ENCODE assay signal across 2 cellular contexts in the genomic region with DNA sequence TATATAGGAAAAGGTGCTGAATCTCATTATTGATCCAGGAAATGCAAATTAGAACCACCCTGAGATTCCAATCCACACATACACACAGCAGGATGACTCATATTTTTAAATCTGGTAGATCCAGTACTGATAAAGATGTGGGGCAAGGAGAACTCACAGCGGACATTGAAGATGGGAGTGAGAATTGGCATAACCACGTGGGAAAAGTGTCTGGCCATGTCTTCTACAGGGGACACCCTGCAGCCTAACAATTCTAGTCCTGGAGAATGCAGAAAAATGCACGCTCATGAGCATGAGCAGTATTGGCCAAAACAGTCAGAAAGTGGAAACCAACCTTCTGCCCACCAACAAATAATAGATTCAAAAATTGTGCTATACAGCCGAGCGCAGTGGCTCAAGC.
TF ChIP-seq lines count a peak whose summit lies in the region.

No MANE protein-coding gene starts in this region.

TF ChIP-seq in IMR-90, 13 proteins besides CTCF, POLR2A, EP300 and RAD21:
- TF ChIP-seq, protein P1, sequence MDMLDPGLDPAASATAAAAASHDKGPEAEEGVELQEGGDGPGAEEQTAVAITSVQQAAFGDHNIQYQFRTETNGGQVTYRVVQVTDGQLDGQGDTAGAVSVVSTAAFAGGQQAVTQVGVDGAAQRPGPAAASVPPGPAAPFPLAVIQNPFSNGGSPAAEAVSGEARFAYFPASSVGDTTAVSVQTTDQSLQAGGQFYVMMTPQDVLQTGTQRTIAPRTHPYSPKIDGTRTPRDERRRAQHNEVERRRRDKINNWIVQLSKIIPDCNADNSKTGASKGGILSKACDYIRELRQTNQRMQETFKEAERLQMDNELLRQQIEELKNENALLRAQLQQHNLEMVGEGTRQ (IDR thresholded peaks at IDR 0.05; ENCODE audit: low read depth, low read length), result no peak
- no peak for TF ChIP-seq CHD1 (IDR thresholded peaks at IDR 0.05; ENCODE audit: low read depth, low read length)
- no peak for TF ChIP-seq MXI1 (IDR thresholded peaks at IDR 0.05; ENCODE audit: borderline replicate concordance, low read depth, low read length)
- TF ChIP-seq FOS (IDR thresholded peaks at IDR 0.05; ENCODE audit: low read depth, low read length), result peak; percentile 38
- TF ChIP-seq MAZ (IDR thresholded peaks at IDR 0.05; ENCODE audit: borderline replicate concordance, low read depth, low read length), result no peak
TF ChIP-seq in IMR-90: peak in this region for 1.

TF ChIP-seq in K562, 482 proteins besides CTCF, POLR2A, EP300 and RAD21:
- TF ChIP-seq NFIX (CRISPR knock-in tag; IDR thresholded peaks at IDR 0.05; ENCODE audit: low read depth) (no peak), JUNB (CRISPR knock-in tag; conservative IDR thresholded peaks at IDR 0.05) (no peak), KLF6 (CRISPR knock-in tag; IDR thresholded peaks at IDR 0.05; ENCODE audit: borderline replicate concordance) (no peak), POU5F1 (IDR thresholded peaks at IDR 0.05; ENCODE audit: borderline replicate concordance, low read depth, low read length, partially characterized antibody) (no peak), CBFA2T2 (conservative IDR thresholded peaks at IDR 0.05) (no peak), RCOR1 (IDR thresholded peaks at IDR 0.05; ENCODE audit: borderline replicate concordance in 1 of 2, low read depth in 2 of 2, low read length in 2 of 2) (peak in 1 of 2 experiments; percentile 34; a peak in 1 of 4 replicates), ILF3 (IDR thresholded peaks at IDR 0.05; ENCODE audit: borderline replicate concordance) (no peak), PTBP1 (IDR thresholded peaks at IDR 0.05; ENCODE audit: low read depth, low read length) (no peak), PHTF2 (CRISPR knock-in tag; IDR thresholded peaks at IDR 0.05) (no peak), KLF16 (IDR thresholded peaks at IDR 0.05) (no peak), PURB (CRISPR knock-in tag; IDR thresholded peaks at IDR 0.05; ENCODE audit: low read depth) (no peak), MYNN (IDR thresholded peaks at IDR 0.05) (no peak), MYNN (CRISPR knock-in tag; IDR thresholded peaks at IDR 0.05) (no peak), NFIC (IDR thresholded peaks at IDR 0.05) (no peak), NRF1 (conservative IDR thresholded peaks at IDR 0.05 in 1 of 2, IDR thresholded peaks at IDR 0.05 in 1 of 2) (no peak), TCF3 (CRISPR knock-in tag; IDR thresholded peaks at IDR 0.05) (no peak), FOXJ2 (tag; IDR thresholded peaks at IDR 0.05) (no peak), RBM34 (IDR thresholded peaks at IDR 0.05; ENCODE audit: borderline replicate concordance, insufficient read depth, low read length) (no peak), MED1 (CRISPR knock-in tag; IDR thresholded peaks at IDR 0.05; ENCODE audit: borderline replicate concordance) (no peak), DDX20 (tag; IDR thresholded peaks at IDR 0.05; ENCODE audit: low read depth) (no peak), ZNF79 (CRISPR knock-in tag; IDR thresholded peaks at IDR 0.05; ENCODE audit: low read depth) (no peak), ARNT (IDR thresholded peaks at IDR 0.05) (no peak), NFRKB (IDR thresholded peaks at IDR 0.05; ENCODE audit: low read depth) (no peak), ZNF830 (CRISPR knock-in tag; IDR thresholded peaks at IDR 0.05) (no peak), JUN (IDR thresholded peaks at IDR 0.05; ENCODE audit: borderline replicate concordance, low read depth, low read length) (peak; percentile 22; the same call in 1 of the 2 replicates), JUN (CRISPR knock-in tag; IDR thresholded peaks at IDR 0.05; ENCODE audit: borderline replicate concordance) (no peak), FOSL1 (tag; conservative IDR thresholded peaks at IDR 0.05) (peak; percentile 80), ARID1B (IDR thresholded peaks at IDR 0.05) (0 out of 2 replicates have a peak, but pooled peaks have one; percentile 14), GABPB2 (CRISPR knock-in tag; conservative IDR thresholded peaks at IDR 0.05) (no peak), TBP (optimal IDR thresholded peaks at IDR 0.05; ENCODE audit: low read depth, low read length) (peak; percentile 72), TSC22D4 (tag; IDR thresholded peaks at IDR 0.05) (no peak), ESRRB (CRISPR knock-in tag; IDR thresholded peaks at IDR 0.05; ENCODE audit: borderline replicate concordance) (no peak), JUND (IDR thresholded peaks at IDR 0.05; ENCODE audit: borderline replicate concordance, low read depth, low read length) (peak; percentile 83), JUND (tag; IDR thresholded peaks at IDR 0.05; ENCODE audit: borderline replicate concordance, low read depth, low read length) (peak; percentile 57; the same call in 1 of the 3 replicates)
- TF ChIP-seq, protein P2, sequence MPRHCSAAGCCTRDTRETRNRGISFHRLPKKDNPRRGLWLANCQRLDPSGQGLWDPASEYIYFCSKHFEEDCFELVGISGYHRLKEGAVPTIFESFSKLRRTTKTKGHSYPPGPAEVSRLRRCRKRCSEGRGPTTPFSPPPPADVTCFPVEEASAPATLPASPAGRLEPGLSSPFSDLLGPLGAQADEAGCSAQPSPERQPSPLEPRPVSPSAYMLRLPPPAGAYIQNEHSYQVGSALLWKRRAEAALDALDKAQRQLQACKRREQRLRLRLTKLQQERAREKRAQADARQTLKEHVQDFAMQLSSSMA (CRISPR knock-in tag; IDR thresholded peaks at IDR 0.05), result no peak
- TF ChIP-seq, protein P3, sequence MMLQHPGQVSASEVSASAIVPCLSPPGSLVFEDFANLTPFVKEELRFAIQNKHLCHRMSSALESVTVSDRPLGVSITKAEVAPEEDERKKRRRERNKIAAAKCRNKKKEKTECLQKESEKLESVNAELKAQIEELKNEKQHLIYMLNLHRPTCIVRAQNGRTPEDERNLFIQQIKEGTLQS (IDR thresholded peaks at IDR 0.05), result peak; percentile 75; the same call in 1 of the 2 replicates
- TF ChIP-seq, protein P3 (CRISPR knock-in tag; conservative IDR thresholded peaks at IDR 0.05), result no peak
- TF ChIP-seq, protein P4, sequence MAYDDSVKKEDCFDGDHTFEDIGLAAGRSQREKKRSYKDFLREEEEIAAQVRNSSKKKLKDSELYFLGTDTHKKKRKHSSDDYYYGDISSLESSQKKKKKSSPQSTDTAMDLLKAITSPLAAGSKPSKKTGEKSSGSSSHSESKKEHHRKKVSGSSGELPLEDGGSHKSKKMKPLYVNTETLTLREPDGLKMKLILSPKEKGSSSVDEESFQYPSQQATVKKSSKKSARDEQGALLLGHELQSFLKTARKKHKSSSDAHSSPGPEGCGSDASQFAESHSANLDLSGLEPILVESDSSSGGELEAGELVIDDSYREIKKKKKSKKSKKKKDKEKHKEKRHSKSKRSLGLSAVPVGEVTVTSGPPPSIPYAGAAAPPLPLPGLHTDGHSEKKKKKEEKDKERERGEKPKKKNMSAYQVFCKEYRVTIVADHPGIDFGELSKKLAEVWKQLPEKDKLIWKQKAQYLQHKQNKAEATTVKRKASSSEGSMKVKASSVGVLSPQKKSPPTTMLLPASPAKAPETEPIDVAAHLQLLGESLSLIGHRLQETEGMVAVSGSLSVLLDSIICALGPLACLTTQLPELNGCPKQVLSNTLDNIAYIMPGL (CRISPR knock-in tag; IDR thresholded peaks at IDR 0.05), result no peak
- TF ChIP-seq, protein P5, sequence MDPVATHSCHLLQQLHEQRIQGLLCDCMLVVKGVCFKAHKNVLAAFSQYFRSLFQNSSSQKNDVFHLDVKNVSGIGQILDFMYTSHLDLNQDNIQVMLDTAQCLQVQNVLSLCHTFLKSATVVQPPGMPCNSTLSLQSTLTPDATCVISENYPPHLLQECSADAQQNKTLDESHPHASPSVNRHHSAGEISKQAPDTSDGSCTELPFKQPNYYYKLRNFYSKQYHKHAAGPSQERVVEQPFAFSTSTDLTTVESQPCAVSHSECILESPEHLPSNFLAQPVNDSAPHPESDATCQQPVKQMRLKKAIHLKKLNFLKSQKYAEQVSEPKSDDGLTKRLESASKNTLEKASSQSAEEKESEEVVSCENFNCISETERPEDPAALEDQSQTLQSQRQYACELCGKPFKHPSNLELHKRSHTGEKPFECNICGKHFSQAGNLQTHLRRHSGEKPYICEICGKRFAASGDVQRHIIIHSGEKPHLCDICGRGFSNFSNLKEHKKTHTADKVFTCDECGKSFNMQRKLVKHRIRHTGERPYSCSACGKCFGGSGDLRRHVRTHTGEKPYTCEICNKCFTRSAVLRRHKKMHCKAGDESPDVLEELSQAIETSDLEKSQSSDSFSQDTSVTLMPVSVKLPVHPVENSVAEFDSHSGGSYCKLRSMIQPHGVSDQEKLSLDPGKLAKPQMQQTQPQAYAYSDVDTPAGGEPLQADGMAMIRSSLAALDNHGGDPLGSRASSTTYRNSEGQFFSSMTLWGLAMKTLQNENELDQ (CRISPR knock-in tag; IDR thresholded peaks at IDR 0.05; ENCODE audit: borderline replicate concordance), result no peak
- TF ChIP-seq, protein P6, sequence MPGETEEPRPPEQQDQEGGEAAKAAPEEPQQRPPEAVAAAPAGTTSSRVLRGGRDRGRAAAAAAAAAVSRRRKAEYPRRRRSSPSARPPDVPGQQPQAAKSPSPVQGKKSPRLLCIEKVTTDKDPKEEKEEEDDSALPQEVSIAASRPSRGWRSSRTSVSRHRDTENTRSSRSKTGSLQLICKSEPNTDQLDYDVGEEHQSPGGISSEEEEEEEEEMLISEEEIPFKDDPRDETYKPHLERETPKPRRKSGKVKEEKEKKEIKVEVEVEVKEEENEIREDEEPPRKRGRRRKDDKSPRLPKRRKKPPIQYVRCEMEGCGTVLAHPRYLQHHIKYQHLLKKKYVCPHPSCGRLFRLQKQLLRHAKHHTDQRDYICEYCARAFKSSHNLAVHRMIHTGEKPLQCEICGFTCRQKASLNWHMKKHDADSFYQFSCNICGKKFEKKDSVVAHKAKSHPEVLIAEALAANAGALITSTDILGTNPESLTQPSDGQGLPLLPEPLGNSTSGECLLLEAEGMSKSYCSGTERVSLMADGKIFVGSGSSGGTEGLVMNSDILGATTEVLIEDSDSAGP (CRISPR knock-in tag; IDR thresholded peaks at IDR 0.05), result no peak
- TF ChIP-seq, protein P7, sequence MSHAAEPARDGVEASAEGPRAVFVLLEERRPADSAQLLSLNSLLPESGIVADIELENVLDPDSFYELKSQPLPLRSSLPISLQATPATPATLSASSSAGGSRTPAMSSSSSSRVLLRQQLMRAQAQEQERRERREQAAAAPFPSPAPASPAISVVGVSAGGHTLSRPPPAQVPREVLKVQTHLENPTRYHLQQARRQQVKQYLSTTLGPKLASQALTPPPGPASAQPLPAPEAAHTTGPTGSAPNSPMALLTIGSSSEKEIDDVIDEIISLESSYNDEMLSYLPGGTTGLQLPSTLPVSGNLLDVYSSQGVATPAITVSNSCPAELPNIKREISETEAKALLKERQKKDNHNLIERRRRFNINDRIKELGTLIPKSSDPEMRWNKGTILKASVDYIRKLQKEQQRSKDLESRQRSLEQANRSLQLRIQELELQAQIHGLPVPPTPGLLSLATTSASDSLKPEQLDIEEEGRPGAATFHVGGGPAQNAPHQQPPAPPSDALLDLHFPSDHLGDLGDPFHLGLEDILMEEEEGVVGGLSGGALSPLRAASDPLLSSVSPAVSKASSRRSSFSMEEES (CRISPR knock-in tag; IDR thresholded peaks at IDR 0.05), result no peak
- TF ChIP-seq, protein P8, sequence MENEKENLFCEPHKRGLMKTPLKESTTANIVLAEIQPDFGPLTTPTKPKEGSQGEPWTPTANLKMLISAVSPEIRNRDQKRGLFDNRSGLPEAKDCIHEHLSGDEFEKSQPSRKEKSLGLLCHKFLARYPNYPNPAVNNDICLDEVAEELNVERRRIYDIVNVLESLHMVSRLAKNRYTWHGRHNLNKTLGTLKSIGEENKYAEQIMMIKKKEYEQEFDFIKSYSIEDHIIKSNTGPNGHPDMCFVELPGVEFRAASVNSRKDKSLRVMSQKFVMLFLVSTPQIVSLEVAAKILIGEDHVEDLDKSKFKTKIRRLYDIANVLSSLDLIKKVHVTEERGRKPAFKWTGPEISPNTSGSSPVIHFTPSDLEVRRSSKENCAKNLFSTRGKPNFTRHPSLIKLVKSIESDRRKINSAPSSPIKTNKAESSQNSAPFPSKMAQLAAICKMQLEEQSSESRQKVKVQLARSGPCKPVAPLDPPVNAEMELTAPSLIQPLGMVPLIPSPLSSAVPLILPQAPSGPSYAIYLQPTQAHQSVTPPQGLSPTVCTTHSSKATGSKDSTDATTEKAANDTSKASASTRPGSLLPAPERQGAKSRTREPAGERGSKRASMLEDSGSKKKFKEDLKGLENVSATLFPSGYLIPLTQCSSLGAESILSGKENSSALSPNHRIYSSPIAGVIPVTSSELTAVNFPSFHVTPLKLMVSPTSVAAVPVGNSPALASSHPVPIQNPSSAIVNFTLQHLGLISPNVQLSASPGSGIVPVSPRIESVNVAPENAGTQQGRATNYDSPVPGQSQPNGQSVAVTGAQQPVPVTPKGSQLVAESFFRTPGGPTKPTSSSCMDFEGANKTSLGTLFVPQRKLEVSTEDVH (IDR thresholded peaks at IDR 0.05; ENCODE audit: low read depth, partially characterized antibody), result no peak
- TF ChIP-seq, protein P9, sequence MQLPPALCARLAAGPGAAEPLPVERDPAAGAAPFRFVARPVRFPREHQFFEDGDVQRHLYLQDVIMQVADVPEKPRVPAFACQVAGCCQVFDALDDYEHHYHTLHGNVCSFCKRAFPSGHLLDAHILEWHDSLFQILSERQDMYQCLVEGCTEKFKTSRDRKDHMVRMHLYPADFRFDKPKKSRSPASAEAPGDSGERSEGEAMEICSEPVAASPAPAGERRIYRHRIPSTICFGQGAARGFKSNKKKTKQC (CRISPR knock-in tag; IDR thresholded peaks at IDR 0.05), result no peak
TF ChIP-seq in K562: peak in this region for 7.
